Comparison of ENCODE assay signal across 17 cellular contexts in the genomic region with DNA sequence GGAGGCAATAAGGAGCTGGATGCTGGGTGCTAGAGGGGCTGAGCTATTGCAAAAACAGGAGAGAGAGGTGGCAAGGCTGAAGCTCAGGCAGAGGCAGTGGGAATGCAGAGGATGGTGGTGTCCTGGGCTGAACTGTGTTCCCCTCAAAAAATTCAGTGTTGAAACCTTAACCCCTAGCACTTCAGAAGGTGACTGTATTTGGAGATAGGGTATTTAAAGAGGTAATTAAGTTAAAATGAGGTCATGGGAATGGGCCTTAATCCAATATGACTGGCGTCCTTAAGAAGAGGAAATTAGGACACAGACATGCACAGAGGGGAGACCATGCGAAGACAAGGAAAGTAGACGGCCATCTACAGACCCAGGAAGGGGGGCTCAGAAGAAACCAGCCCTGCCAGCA. TPM values are rescaled to one million over a fixed set of nuclear protein-coding genes. Genes with fewer than 3 reads are reported as not detected.
"Had no signal": no experiment of that assay in that cellular context is flagged by ENCODE, and none has a peak within 500 bp of the region (broad histone marks: within the 10 kb centered on the region; RNA-seq: fewer than 3 reads in every experiment).

No MANE protein-coding gene starts in this region.

- H3K4me1 ChIP-seq: gastroesophageal sphincter, pancreas, thyroid gland, uterus had no signal

- H3K27ac ChIP-seq: epithelial cell of prostate, gastroesophageal sphincter, hepatocyte, pancreas, thyroid gland, uterus, WERI-Rb-1 had no signal

- H3K27me3 ChIP-seq: hepatocyte, pancreas, thyroid gland had no signal

- H3K79me2 ChIP-seq: hepatocyte had no signal

- H3K36me3 ChIP-seq: gastroesophageal sphincter, pancreas, thyroid gland, uterus, WERI-Rb-1 had no signal

- H3K4me3 ChIP-seq: gastroesophageal sphincter, hepatocyte, pancreas, thyroid gland, uterus had no signal

- H3K4me2 ChIP-seq: hepatocyte had no signal

- H3K9me3 ChIP-seq: gastroesophageal sphincter, pancreas, thyroid gland, uterus had no signal

- DNase-seq: activated CD4-positive, alpha-beta T cell treated with anti-CD3 and anti-CD28 coated beads for 4 hours; activated T-cell treated with anti-CD3 and anti-CD28 coated beads for 4 hours; caudate nucleus; cortex of kidney; effector memory CD8-positive, alpha-beta T cell; kidney glomerular epithelial cell; pancreas; stimulated activated CD4-positive, alpha-beta T cell treated with anti-CD3 and anti-CD28 coated beads, Interleukin-4, amount 100 ng/mL, for 1 hour; stimulated activated CD8-positive, alpha-beta memory T cell treated with anti-CD3 and anti-CD28 coated beads, Interleukin-4, amount 100 ng/mL, for 48 hours; T1000; thyroid gland; uterus; WERI-Rb-1 had no signal

RNA-seq across cellular contexts. Expression of gene MMP9, which starts 11.5 kb away (rescaled TPM):
- polyA plus RNA-seq: neural cell had no signal
